ENCODE assay signal across 23 cellular contexts in the genomic region with DNA sequence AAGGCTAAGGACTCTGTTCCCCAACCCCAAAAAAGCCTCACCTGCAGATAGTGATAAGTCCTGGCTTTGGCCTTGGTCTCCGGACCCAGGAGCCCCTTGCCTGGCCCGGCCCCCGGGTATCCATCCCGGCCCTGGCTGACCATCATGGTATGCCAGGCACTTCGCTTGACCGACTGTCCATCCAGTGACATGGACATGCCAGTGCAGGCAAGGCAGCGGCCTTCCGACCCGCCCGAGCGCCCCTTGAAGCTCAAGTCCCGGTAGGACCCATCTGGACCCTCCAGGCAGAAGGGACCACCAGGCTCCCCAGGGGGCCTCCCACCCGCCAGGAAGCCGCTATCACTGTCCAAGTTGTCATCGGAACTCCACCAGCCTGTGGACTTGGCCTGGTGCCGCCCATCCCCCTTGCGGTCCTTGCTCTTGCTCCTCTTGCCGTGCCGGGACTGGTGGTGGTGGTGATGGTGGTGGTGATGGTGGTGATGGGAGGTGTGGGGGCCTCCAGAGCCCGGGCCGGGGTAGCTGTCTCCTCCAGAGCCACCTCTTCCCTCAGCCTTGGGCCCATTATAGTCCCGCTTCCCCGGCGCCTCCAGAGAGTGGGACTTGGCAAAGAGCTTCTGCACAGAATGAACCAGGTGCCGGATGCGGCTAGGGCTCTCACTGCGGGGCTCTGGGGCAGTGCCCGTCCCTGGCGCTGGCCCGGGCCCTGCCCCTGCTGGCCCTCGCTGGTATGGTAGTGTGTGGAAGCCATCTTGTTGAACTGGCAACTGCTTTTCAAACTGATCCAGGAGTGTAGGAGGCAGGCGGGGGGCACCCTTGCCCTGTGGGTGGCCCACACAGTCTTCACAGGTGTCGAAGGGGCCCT. TPM values are rescaled to one million over a fixed set of nuclear protein-coding genes. Genes with fewer than 3 reads are reported as not detected.
DNase-seq lines count a peak whose midpoint lies in the region; ATAC-seq and TF ChIP-seq lines count a peak whose summit lies in the region.
"Had no signal": no experiment of that assay in that cellular context is flagged by ENCODE, and none has a peak within 500 bp of the region (broad histone marks: within the 10 kb centered on the region; RNA-seq: fewer than 3 reads in every experiment).

No MANE protein-coding gene starts in this region.

- 0 out of 3 replicates have a peak, but pooled peaks have one; percentile 10 for TF ChIP-seq CTCF in GM12872 (IDR thresholded peaks at IDR 0.05; ENCODE audit: insufficient read depth, low read depth, low read length)
- TF ChIP-seq CTCF in coronary artery (IDR thresholded peaks at IDR 0.05), result no peak
- no peak for TF ChIP-seq CTCF in osteoblast (IDR thresholded peaks at IDR 0.05; ENCODE audit: extremely low read depth, low read depth, low read length)
- TF ChIP-seq CTCF in gastrocnemius medialis (IDR thresholded peaks at IDR 0.05 in 4 of 5, conservative IDR thresholded peaks at IDR 0.05 in 1 of 5), result no peak

- no peak for TF ChIP-seq POLR2A in gastrocnemius medialis (IDR thresholded peaks at IDR 0.05)

- ATAC-seq in gastrocnemius medialis, result no peak

- peak overlapping the region; percentile 29 for H3K4me2 ChIP-seq in Karpas-422 (ENCODE audit: low read depth, low read length, poor library complexity, severe bottlenecking)
- no peak overlapping the region for H3K4me2 ChIP-seq in osteoblast (ENCODE audit: insufficient read depth, low read length)
- H3K4me2 ChIP-seq: BLaER1 treated with 17β-estradiol and CSF1 and Interleukin-3, amounts not matched to agents 10 nM and 100 nM had no signal

- H3K27ac ChIP-seq in Karpas-422 (ENCODE audit: low read length) (peak overlapping the region; percentile 52), coronary artery (no peak overlapping the region), osteoblast (ENCODE audit: low read depth, low read length) (no peak overlapping the region), gastrocnemius medialis (no peak overlapping the region)
- H3K27ac ChIP-seq: BLaER1 treated with 17β-estradiol and CSF1 and Interleukin-3, amounts not matched to agents 10 nM and 100 nM; HL-60; Peyer's patch; SJCRH30 had no signal

- no peaks in the 10 kb centered on the region for H4K20me1 ChIP-seq in Karpas-422 (ENCODE audit: insufficient read depth, low read depth, low read length)
- H4K20me1 ChIP-seq in osteoblast (ENCODE audit: insufficient read depth, low read length), result no peaks in the 10 kb centered on the region

- H2AFZ ChIP-seq in Karpas-422 (ENCODE audit: low read length) (no peak overlapping the region), osteoblast (ENCODE audit: low read length) (no peak overlapping the region)

- H3K9ac ChIP-seq in Karpas-422 (ENCODE audit: low read length), result 0 out of 2 replicates have a peak overlapping the region, but pooled peaks have one; percentile 13
- H3K9ac ChIP-seq: BLaER1 treated with 17β-estradiol and CSF1 and Interleukin-3, amounts not matched to agents 10 nM and 100 nM had no signal

- no peaks in the 10 kb centered on the region for H3K27me3 ChIP-seq in Karpas-422 (ENCODE audit: low read length)
- no peaks in the 10 kb centered on the region for H3K27me3 ChIP-seq in osteoblast (ENCODE audit: insufficient read depth, low read length)
- no peaks in the 10 kb centered on the region for H3K27me3 ChIP-seq in gastrocnemius medialis
- H3K27me3 ChIP-seq: BLaER1 treated with 17β-estradiol and CSF1 and Interleukin-3, amounts not matched to agents 10 nM and 100 nM; Peyer's patch had no signal

- intact Hi-C loops in gastrocnemius medialis (cut with DNase I; ENCODE audit: low total_unique reads), result no loop called here

- peaks cover 91% of the 10 kb centered on the region for H3K4me1 ChIP-seq in Karpas-422 (ENCODE audit: low read length)
- no peaks in the 10 kb centered on the region for H3K4me1 ChIP-seq in osteoblast (ENCODE audit: insufficient read depth, low read length)
- no peaks in the 10 kb centered on the region for H3K4me1 ChIP-seq in gastrocnemius medialis
- H3K4me1 ChIP-seq: BLaER1 treated with 17β-estradiol and CSF1 and Interleukin-3, amounts not matched to agents 10 nM and 100 nM; Peyer's patch; SJCRH30 had no signal

- no peak for DNase-seq in Karpas-422
- DNase-seq in coronary artery (ENCODE audit: low spot score), result peak; percentile 55
- peak; percentile 68 for DNase-seq in osteoblast (ENCODE audit: insufficient read length, low spot score, missing footprints)
- no peak for DNase-seq in gastrocnemius medialis
- no peak for DNase-seq in NCI-H524 treated with DMSO at 0.1 percent for 48 hours (lab: John Stamatoyannopoulos, UW)
- no peak for DNase-seq in AML-193 (lab: John Stamatoyannopoulos, UW)
- DNase-seq: ACHN; CD4-positive, alpha-beta memory T cell; HFFc6; KG1; NCI-H1092 treated with DMSO at 0.1 percent for 48 hours; NCI-H1436 treated with DMSO at 0.1 percent for 48 hours; NCI-H1930; NCI-H2227 treated with DMSO at 0.1 percent for 48 hours; NCI-H510A; NCI-H748 treated with DMSO at 0.1 percent for 48 hours; NK-92 treated with Interleukin-12 subunit alpha and Interleukin-12 subunit beta, amount 100 ng/mL, for 24 hours; Peyer's patch; SJCRH30 had no signal

- H3K79me2 ChIP-seq in Karpas-422 (ENCODE audit: low read length), result no peaks in the 10 kb centered on the region
- no peaks in the 10 kb centered on the region for H3K79me2 ChIP-seq in osteoblast (ENCODE audit: insufficient read depth, low read length)

- no peaks in the 10 kb centered on the region for H3K9me2 ChIP-seq in Karpas-422 (replicated peaks; ENCODE audit: insufficient read depth, low read length)

- H3K4me3 ChIP-seq in Karpas-422 (ENCODE audit: low read length) (no peak overlapping the region), coronary artery (no peak overlapping the region), osteoblast (ENCODE audit: insufficient read depth, low read length) (no peak overlapping the region), gastrocnemius medialis (no peak overlapping the region)
- H3K4me3 ChIP-seq: BLaER1 treated with 17β-estradiol and CSF1 and Interleukin-3, amounts not matched to agents 10 nM and 100 nM; Peyer's patch; SJCRH30 had no signal

- H3K36me3 ChIP-seq in Karpas-422 (ENCODE audit: insufficient read depth, low read length) (no peaks in the 10 kb centered on the region), osteoblast (ENCODE audit: insufficient read depth, low read length) (no peaks in the 10 kb centered on the region), gastrocnemius medialis (no peaks in the 10 kb centered on the region)
- H3K36me3 ChIP-seq: Peyer's patch, SJCRH30 had no signal

- in situ Hi-C loops in gastrocnemius medialis (cut with MboI; ENCODE audit: low sequenced_read_pairs in 4 of 4), result no loop called here

- H3K9me3 ChIP-seq in Karpas-422 (ENCODE audit: low read length) (no peaks in the 10 kb centered on the region), osteoblast (ENCODE audit: low read depth, low read length) (no peaks in the 10 kb centered on the region), gastrocnemius medialis (no peaks in the 10 kb centered on the region)
- H3K9me3 ChIP-seq: BLaER1 treated with 17β-estradiol and CSF1 and Interleukin-3, amounts not matched to agents 10 nM and 100 nM; Peyer's patch; SJCRH30 had no signal

RNA-seq across cellular contexts. Expression of a gene that starts 25.0 kb away (rescaled TPM):
- 4.1 and 9.5 TPM in 2 replicates for total RNA-seq in Karpas-422 (2014; rRNA removed; shearing (Covaris generic); ENCODE audit: low replicate concordance)
- total RNA-seq in osteoblast, result under 0.01 TPM in 1 of 2 replicates, not detected in the other
- total RNA-seq in gastrocnemius medialis, result under 1 TPM in 1 of 4 donors, not detected in 3; 0.15 TPM
- total RNA-seq: HT-29 had no signal

RNA-seq across cellular contexts. Expression of a gene that starts 44.9 kb away (rescaled TPM):
- total RNA-seq in Karpas-422 (2014; rRNA removed; shearing (Covaris generic); ENCODE audit: low replicate concordance), result 25.3 and 33.0 TPM in 2 replicates
- total RNA-seq in osteoblast (24.2 and 25.3 TPM in 2 replicates), gastrocnemius medialis (10 to 100 TPM; 24.2 to 40.8 (median 35.6) TPM)

Comparison
In these comparisons a context has a peak if more than half of its experiments do, and no peak if none do; other contexts are left out.
1. DNase-seq: peak in coronary artery (single experiment) and osteoblast (single experiment); none in Karpas-422 (single experiment), gastrocnemius medialis (0 of 2), NCI-H524 treated with DMSO at 0.1 percent for 48 hours (single experiment) and AML-193 (0 of 2).